In the genomic region with DNA sequence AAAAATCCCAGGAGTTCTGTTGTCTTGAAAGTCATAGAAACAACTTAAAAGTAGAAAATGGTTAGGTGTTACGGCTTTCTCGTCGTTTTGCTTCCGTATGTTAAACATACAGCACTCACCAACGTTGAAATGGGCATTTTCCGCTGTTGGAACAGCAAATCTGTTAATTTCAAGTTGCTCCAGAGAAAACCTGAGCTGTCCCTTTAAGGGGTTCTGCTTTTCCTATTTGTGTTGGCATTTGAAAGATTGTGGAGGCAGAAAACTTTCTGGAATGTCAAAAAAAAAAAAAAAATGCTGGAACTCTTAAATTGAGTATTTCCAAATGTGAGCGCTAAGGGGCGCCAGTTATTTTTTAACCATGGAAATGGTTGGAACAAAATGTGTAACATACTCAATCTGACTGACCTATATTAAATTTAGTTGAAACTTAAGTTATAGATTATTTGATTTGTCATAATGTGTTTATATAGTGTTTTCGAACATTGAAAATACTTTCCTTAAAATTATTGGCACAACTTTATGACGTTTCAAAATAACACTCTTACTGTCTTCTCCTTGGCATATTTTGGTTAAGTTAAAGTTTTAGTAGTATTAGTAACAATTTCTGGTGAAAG, we compare ENCODE assay signal across 8 cellular contexts. TPM values are rescaled to one million over a fixed set of nuclear protein-coding genes. Genes with fewer than 3 reads are reported as not detected.
DNase-seq lines count a peak whose midpoint lies in the region; ATAC-seq, FAIRE-seq and TF ChIP-seq lines count a peak whose summit lies in the region.

No MANE protein-coding gene starts in this region.

- no peak overlapping the region for H2AFZ ChIP-seq in SU-DHL-6 (ENCODE audit: low read depth, low read length, severe bottlenecking)

- TF ChIP-seq EP300 in stomach (IDR thresholded peaks at IDR 0.05) = no peak

- peaks cover 62% of the 10 kb centered on the region for H3K79me2 ChIP-seq in SU-DHL-6 (ENCODE audit: insufficient read depth, low read length)

- ATAC-seq in GM18511 (IDR thresholded peaks at IDR 0.05; ENCODE audit: unreplicated experiment) (no peak), GM21423 (IDR thresholded peaks at IDR 0.05; ENCODE audit: unreplicated experiment) (no peak)

- intact Hi-C loops in stomach (cut with DNase I; ENCODE audit: low total_unique reads) = no loop called here

- no peaks in the 10 kb centered on the region for H3K9me2 ChIP-seq in SU-DHL-6 (replicated peaks; ENCODE audit: insufficient read depth, low read length)

- H3K9ac ChIP-seq in SU-DHL-6 (ENCODE audit: low read length) = peak overlapping the region; percentile 84
- H3K9ac ChIP-seq in liver (ENCODE audit: low read depth in 1 of 2, low read length in 2 of 2) = peak overlapping the region; percentile 71 to 99

- H3K4me3 ChIP-seq in SU-DHL-6 (ENCODE audit: insufficient read depth, low read length, poor library complexity, severe bottlenecking) (peak overlapping the region; percentile 72), liver (ENCODE audit: low read depth in 1 of 3, low read length in 3 of 3) (peak overlapping the region; percentile 65 to 100 (median 94)), stomach (peak overlapping the region; percentile 76 to 97 (median 96))

- TF ChIP-seq POLR2A in stomach (IDR thresholded peaks at IDR 0.05) = no peak

- TF ChIP-seq CTCF in SU-DHL-6 (IDR thresholded peaks at IDR 0.05; ENCODE audit: insufficient read depth, low read length, poor library complexity, severe bottlenecking) = peak; percentile 50
- peak; percentile 65 for TF ChIP-seq CTCF in liver (IDR thresholded peaks at IDR 0.05; ENCODE audit: low read depth, low read length, missing input control)
- TF ChIP-seq CTCF in stomach (IDR thresholded peaks at IDR 0.05) = peak in 5 of 7 experiments; percentile 44 to 71 (median 55)

- H3K4me2 ChIP-seq in SU-DHL-6 (ENCODE audit: low read depth, low read length, poor library complexity, severe bottlenecking) = peak overlapping the region; percentile 97

- peak overlapping the region; percentile 78 for H3K27ac ChIP-seq in SU-DHL-6 (ENCODE audit: low read depth, low read length)
- H3K27ac ChIP-seq in liver (ENCODE audit: low read depth in 1 of 2, low read length in 2 of 2) = peak overlapping the region; percentile 95 to 98
- H3K27ac ChIP-seq in stomach = peak overlapping the region; percentile 71 to 100 (median 97)

- peak; percentile 66 for FAIRE-seq in colon (lab: Jason Lieb, UNC)

- no peaks in the 10 kb centered on the region for H3K36me3 ChIP-seq in SU-DHL-6 (ENCODE audit: low read length)
- H3K36me3 ChIP-seq in liver (ENCODE audit: control insufficient read depth in 4 of 4, insufficient read depth in 3 of 4, low read depth in 1 of 4, low read length in 3 of 4) = no peaks in the 10 kb centered on the region
- H3K36me3 ChIP-seq in stomach = no peaks in the 10 kb centered on the region

- H3K27me3 ChIP-seq in SU-DHL-6 (ENCODE audit: low read length) (no peaks in the 10 kb centered on the region), liver (ENCODE audit: control insufficient read depth in 4 of 4, insufficient read depth in 4 of 4, low read length in 3 of 4) (no peaks in the 10 kb centered on the region), stomach (no peaks in the 10 kb centered on the region)

- H3K4me1 ChIP-seq in liver (ENCODE audit: control insufficient read depth in 4 of 4, insufficient read depth in 4 of 4, low read length in 3 of 4) (peaks cover 2 to 37% (median 27%) of the 10 kb centered on the region in 4 donors), stomach (peaks cover 12 to 59% (median 41%) of the 10 kb centered on the region in 4 donors)

- 1% methylated on average over 10 of the region's 10 CpGs for WGBS in liver
- 1 to 4% (median 1%) methylated on average over 10 of the region's 10 CpGs for WGBS in stomach, 5 donors

- H3F3A ChIP-seq in SU-DHL-6 (ENCODE audit: insufficient read depth) = peaks cover 18% of the 10 kb centered on the region

- peak; percentile 65 for DNase-seq in DMS53 (lab: John Stamatoyannopoulos, UW)
- DNase-seq in HUDEP-2 (lab: John Stamatoyannopoulos, UW; ENCODE audit: unreplicated experiment in 76 of 76) = peak in 40 of 76 experiments; percentile 10 to 66 (median 40)
- peak; percentile 58 for DNase-seq in stomach

- peaks cover 43% of the 10 kb centered on the region for H4K20me1 ChIP-seq in SU-DHL-6 (ENCODE audit: low read depth, low read length)

- TF ChIP-seq RAD21 in liver (IDR thresholded peaks at IDR 0.05) = peak; percentile 79 to 80

- H3K9me3 ChIP-seq in SU-DHL-6 (ENCODE audit: insufficient read depth, low read length) (no peaks in the 10 kb centered on the region), liver (ENCODE audit: control insufficient read depth in 4 of 4, low read length in 3 of 4) (no peaks in the 10 kb centered on the region), stomach (no peaks in the 10 kb centered on the region)

TF ChIP-seq in liver, 16 proteins besides CTCF, POLR2A, EP300 and RAD21:
- TF ChIP-seq, protein P1, sequence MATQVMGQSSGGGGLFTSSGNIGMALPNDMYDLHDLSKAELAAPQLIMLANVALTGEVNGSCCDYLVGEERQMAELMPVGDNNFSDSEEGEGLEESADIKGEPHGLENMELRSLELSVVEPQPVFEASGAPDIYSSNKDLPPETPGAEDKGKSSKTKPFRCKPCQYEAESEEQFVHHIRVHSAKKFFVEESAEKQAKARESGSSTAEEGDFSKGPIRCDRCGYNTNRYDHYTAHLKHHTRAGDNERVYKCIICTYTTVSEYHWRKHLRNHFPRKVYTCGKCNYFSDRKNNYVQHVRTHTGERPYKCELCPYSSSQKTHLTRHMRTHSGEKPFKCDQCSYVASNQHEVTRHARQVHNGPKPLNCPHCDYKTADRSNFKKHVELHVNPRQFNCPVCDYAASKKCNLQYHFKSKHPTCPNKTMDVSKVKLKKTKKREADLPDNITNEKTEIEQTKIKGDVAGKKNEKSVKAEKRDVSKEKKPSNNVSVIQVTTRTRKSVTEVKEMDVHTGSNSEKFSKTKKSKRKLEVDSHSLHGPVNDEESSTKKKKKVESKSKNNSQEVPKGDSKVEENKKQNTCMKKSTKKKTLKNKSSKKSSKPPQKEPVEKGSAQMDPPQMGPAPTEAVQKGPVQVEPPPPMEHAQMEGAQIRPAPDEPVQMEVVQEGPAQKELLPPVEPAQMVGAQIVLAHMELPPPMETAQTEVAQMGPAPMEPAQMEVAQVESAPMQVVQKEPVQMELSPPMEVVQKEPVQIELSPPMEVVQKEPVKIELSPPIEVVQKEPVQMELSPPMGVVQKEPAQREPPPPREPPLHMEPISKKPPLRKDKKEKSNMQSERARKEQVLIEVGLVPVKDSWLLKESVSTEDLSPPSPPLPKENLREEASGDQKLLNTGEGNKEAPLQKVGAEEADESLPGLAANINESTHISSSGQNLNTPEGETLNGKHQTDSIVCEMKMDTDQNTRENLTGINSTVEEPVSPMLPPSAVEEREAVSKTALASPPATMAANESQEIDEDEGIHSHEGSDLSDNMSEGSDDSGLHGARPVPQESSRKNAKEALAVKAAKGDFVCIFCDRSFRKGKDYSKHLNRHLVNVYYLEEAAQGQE (IDR thresholded peaks at IDR 0.05) = peak; percentile 96
- no peak for TF ChIP-seq HNF4G (IDR thresholded peaks at IDR 0.05)
- peak; percentile 77 for TF ChIP-seq YY1 (IDR thresholded peaks at IDR 0.05)
- TF ChIP-seq HNF4A (conservative IDR thresholded peaks at IDR 0.05) = peak; percentile 29 to 30
- TF ChIP-seq, protein P2, sequence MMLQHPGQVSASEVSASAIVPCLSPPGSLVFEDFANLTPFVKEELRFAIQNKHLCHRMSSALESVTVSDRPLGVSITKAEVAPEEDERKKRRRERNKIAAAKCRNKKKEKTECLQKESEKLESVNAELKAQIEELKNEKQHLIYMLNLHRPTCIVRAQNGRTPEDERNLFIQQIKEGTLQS (IDR thresholded peaks at IDR 0.05) = no peak
- TF ChIP-seq TAF1 (conservative IDR thresholded peaks at IDR 0.05) = peak; percentile 41
- TF ChIP-seq EGR1 (IDR thresholded peaks at IDR 0.05; ENCODE audit: low read depth in 2 of 2) = no peak
- TF ChIP-seq, protein P3, sequence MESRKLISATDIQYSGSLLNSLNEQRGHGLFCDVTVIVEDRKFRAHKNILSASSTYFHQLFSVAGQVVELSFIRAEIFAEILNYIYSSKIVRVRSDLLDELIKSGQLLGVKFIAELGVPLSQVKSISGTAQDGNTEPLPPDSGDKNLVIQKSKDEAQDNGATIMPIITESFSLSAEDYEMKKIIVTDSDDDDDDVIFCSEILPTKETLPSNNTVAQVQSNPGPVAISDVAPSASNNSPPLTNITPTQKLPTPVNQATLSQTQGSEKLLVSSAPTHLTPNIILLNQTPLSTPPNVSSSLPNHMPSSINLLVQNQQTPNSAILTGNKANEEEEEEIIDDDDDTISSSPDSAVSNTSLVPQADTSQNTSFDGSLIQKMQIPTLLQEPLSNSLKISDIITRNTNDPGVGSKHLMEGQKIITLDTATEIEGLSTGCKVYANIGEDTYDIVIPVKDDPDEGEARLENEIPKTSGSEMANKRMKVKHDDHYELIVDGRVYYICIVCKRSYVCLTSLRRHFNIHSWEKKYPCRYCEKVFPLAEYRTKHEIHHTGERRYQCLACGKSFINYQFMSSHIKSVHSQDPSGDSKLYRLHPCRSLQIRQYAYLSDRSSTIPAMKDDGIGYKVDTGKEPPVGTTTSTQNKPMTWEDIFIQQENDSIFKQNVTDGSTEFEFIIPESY (IDR thresholded peaks at IDR 0.05) = peak; percentile 18
- TF ChIP-seq, protein P4, sequence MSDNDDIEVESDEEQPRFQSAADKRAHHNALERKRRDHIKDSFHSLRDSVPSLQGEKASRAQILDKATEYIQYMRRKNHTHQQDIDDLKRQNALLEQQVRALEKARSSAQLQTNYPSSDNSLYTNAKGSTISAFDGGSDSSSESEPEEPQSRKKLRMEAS (IDR thresholded peaks at IDR 0.05) = peak; percentile 69
- peak in 1 of 2 donors; percentile 12 for TF ChIP-seq JUND (IDR thresholded peaks at IDR 0.05)
- peak; percentile 45 to 54 for TF ChIP-seq RXRA (IDR thresholded peaks at IDR 0.05)
- TF ChIP-seq FOXA1 (IDR thresholded peaks at IDR 0.05) = no peak
- TF ChIP-seq GABPA (IDR thresholded peaks at IDR 0.05 in 1 of 2, conservative IDR thresholded peaks at IDR 0.05 in 1 of 2) = no peak
- peak; percentile 34 for TF ChIP-seq NR2F2 (IDR thresholded peaks at IDR 0.05)
- TF ChIP-seq SP1 (IDR thresholded peaks at IDR 0.05) = peak; percentile 35
- no peak for TF ChIP-seq FOXA2 (IDR thresholded peaks at IDR 0.05)

RNA-seq across cellular contexts. Expression of a gene that starts 2.2 kb away (rescaled TPM):
- total RNA-seq in liver (10 to 100 TPM; 86.0 to 97.0 TPM), stomach (100 to 1,000 TPM in 2 of 5 donors, 10 to 100 TPM in 3; 13.9 to 261 (median 76.7) TPM)
- polyA plus RNA-seq in liver (10 to 100 TPM; 22.7 to 26.5 TPM), stomach (10 to 100 TPM in 2 of 3 donors, 1 to 10 TPM in 1; 8.0 to 25.5 (median 20.2) TPM)
